ENCODE assay signal across 18 cellular contexts in genomic region chr5:160485364-160486010, GRCh38.
DNase-seq lines count a peak whose midpoint lies in the region; ATAC-seq, FAIRE-seq and TF ChIP-seq lines count a peak whose summit lies in the region.
"Had no signal": no experiment of that assay in that cellular context is flagged by ENCODE, and none has a peak within 500 bp of the region (broad histone marks: within the 10 kb centered on the region; RNA-seq: fewer than 3 reads in every experiment).

No MANE protein-coding gene starts in this region.

- no peak overlapping the region for H3K14ac ChIP-seq in H1 (ENCODE audit: insufficient read length)

- no peak overlapping the region for H2BK12ac ChIP-seq in H1 (ENCODE audit: low read depth, low read length)

- H3K79me2 ChIP-seq in H1 (ENCODE audit: control insufficient read depth in 1 of 2, insufficient read depth in 2 of 2, low read length in 2 of 2): no peaks in the 10 kb centered on the region

- 0 out of 2 replicates have a peak overlapping the region, but pooled peaks have one; percentile 19 for H3K27ac ChIP-seq in H1 (ENCODE audit: low read depth, low read length)
- H3K27ac ChIP-seq: dorsolateral prefrontal cortex, left lung had no signal

- TF ChIP-seq POLR2A in H1 (IDR thresholded peaks at IDR 0.05; ENCODE audit: control extremely low read depth in 1 of 2, low read depth in 2 of 2, low read length in 2 of 2): no peak

- no peak for FAIRE-seq in H1 (lab: Jason Lieb, UNC)
- FAIRE-seq: G401.6, urothelium cell line had no signal

- POLR2A ChIA-PET in T-cell (lab: Charles Lee): interaction anchor here (0.6 to 1.1 kb wide), 2 partner anchors 12 to 186 kb away, joined by 3 to 11 read pairs; no protein-coding TSS in a partner anchor
- POLR2A ChIA-PET in H1 (lab: Charles Lee; ENCODE audit: partially characterized antibody): interaction anchor here (0.6 kb wide), 1 partner anchor 15 kb away, joined by 3 read pairs; no protein-coding TSS in a partner anchor

- no peak for DNase-seq in natural killer cell treated with Interleukin-12 subunit alpha and Interleukin-12 subunit beta and Interleukin-15 and Interleukin-18, amount 100 ng/mL, for 72 hours (ENCODE audit: low spot score)
- DNase-seq in natural killer cell (no peak), T-cell (no peak), H1 (ENCODE audit: low read depth in 1 of 2, low spot score in 2 of 2) (no peak), HCEC 1CT (no peak)
- DNase-seq: activated CD4-positive, alpha-beta T cell treated with anti-CD3 and anti-CD28 coated beads for 1 hour; activated naive CD4-positive, alpha-beta T cell treated with anti-CD3 and anti-CD28 coated beads for 36 hours; aorta; dorsolateral prefrontal cortex; left lung; NCI-H187; NCI-H69 had no signal

- CTCF ChIA-PET in T-cell (lab: Charles Lee) (interaction anchor here in 1 of 2 donors (0.6 kb wide), 1 partner anchor 45 kb away, joined by 3 read pairs; no protein-coding TSS in a partner anchor), H1 (lab: Charles Lee; ENCODE audit: partially characterized antibody) (interaction anchor here (1.8 to 5.2 kb wide), 2 partner anchors 24 to 46 kb away, joined by 7 to 29 read pairs; no protein-coding TSS in a partner anchor)

- no peaks in the 10 kb centered on the region for H3K9me3 Mint-ChIP-seq in natural killer cell treated with Interleukin-12 subunit alpha and Interleukin-12 subunit beta and Interleukin-15 and Interleukin-18, amount 100 ng/mL, for 72 hours
- H3K9me3 Mint-ChIP-seq in natural killer cell: no peaks in the 10 kb centered on the region
- no peaks in the 10 kb centered on the region for H3K9me3 Mint-ChIP-seq in T-cell
- H3K9me3 Mint-ChIP-seq: activated naive CD4-positive, alpha-beta T cell treated with anti-CD3 and anti-CD28 coated beads for 36 hours; CD14-positive monocyte had no signal

- H3K4me2 ChIP-seq in H1 (ENCODE audit: insufficient read depth in 1 of 2, low read depth in 2 of 2, low read length in 2 of 2): peak overlapping the region; percentile 29; a peak in 2 of 4 replicates

- TF ChIP-seq EP300 in H1 (IDR thresholded peaks at IDR 0.05; ENCODE audit: borderline replicate concordance in 1 of 2, low read depth in 2 of 2, low read length in 2 of 2): no peak

- H3K23me2 ChIP-seq in H1 (ENCODE audit: low read depth, low read length): no peaks in the 10 kb centered on the region

- no peaks in the 10 kb centered on the region for H3K36me3 ChIP-seq in H1 (ENCODE audit: control insufficient read depth in 2 of 4, insufficient read depth in 4 of 4, low read length in 3 of 4)
- H3K36me3 ChIP-seq: HAP-1, left lung had no signal

- H2AFZ ChIP-seq in H1 (ENCODE audit: low read length): peak overlapping the region; percentile 79; the same call in 1 of the 2 replicates

- peak overlapping the region; percentile 77 for H3K4me3 Mint-ChIP-seq in natural killer cell treated with Interleukin-12 subunit alpha and Interleukin-12 subunit beta and Interleukin-15 and Interleukin-18, amount 100 ng/mL, for 72 hours
- no peak overlapping the region for H3K4me3 Mint-ChIP-seq in natural killer cell
- H3K4me3 Mint-ChIP-seq in T-cell: no peak overlapping the region
- H3K4me3 Mint-ChIP-seq: activated naive CD4-positive, alpha-beta T cell treated with anti-CD3 and anti-CD28 coated beads for 36 hours; CD14-positive monocyte had no signal

- peaks cover 2 to 12% (median 8%) of the 10 kb centered on the region in 4 experiments; a peak in 6 of 7 replicates for H3K4me1 ChIP-seq in H1 (replicated peaks in 1 of 4; ENCODE audit: control insufficient read depth in 3 of 4, insufficient read depth in 4 of 4, low read length in 3 of 4)
- H3K4me1 ChIP-seq: HAP-1, left lung had no signal

- WGBS in H1 (ENCODE audit: extremely low coverage in 1 of 2, insufficient coverage in 1 of 2, insufficient read length in 1 of 2, insufficient replicate concordance in 2 of 2, low coverage in 1 of 2, low lambda C conversion rate in 2 of 2, missing lambda C conversion rate in 1 of 2), 2 experiments: 41% methylated on average over 5 of the region's 5 CpGs; no CpG with 5 or more reads in 1 of the 2 experiments

- H2BK20ac ChIP-seq in H1 (ENCODE audit: low read length): peak overlapping the region; percentile 38; the same call in 1 of the 2 replicates

- peak overlapping the region; percentile 40 to 77 for H3K27ac Mint-ChIP-seq in natural killer cell treated with Interleukin-12 subunit alpha and Interleukin-12 subunit beta and Interleukin-15 and Interleukin-18, amount 100 ng/mL, for 72 hours
- H3K27ac Mint-ChIP-seq in natural killer cell (peak overlapping the region in 1 of 2 donors; percentile 72), T-cell (peak overlapping the region; percentile 79 to 83)
- H3K27ac Mint-ChIP-seq: activated naive CD4-positive, alpha-beta T cell treated with anti-CD3 and anti-CD28 coated beads for 36 hours; CD14-positive monocyte had no signal

- no peak overlapping the region for H3K9ac ChIP-seq in H1 (replicated peaks in 1 of 4; ENCODE audit: extremely low read depth in 1 of 4, low read depth in 3 of 4, low read length in 3 of 4)

- no peak overlapping the region for H2BK15ac ChIP-seq in H1 (ENCODE audit: low read length)

- peaks cover 32% of the 10 kb centered on the region for H3K36me3 Mint-ChIP-seq in natural killer cell treated with Interleukin-12 subunit alpha and Interleukin-12 subunit beta and Interleukin-15 and Interleukin-18, amount 100 ng/mL, for 72 hours
- H3K36me3 Mint-ChIP-seq in natural killer cell: no peaks in the 10 kb centered on the region
- peaks cover 13% of the 10 kb centered on the region for H3K36me3 Mint-ChIP-seq in T-cell
- H3K36me3 Mint-ChIP-seq: CD14-positive monocyte had no signal

- TF ChIP-seq CTCF in natural killer cell (IDR thresholded peaks at IDR 0.05) (no peak), H1 (IDR thresholded peaks at IDR 0.05; ENCODE audit: control extremely low read depth in 1 of 3, insufficient read depth in 1 of 3, low read depth in 1 of 3, low read length in 3 of 3) (no peak)

- no peak overlapping the region for H4K91ac ChIP-seq in H1 (replicated peaks; ENCODE audit: insufficient read length, low read length)

- ATAC-seq in natural killer cell treated with Interleukin-12 subunit alpha and Interleukin-12 subunit beta and Interleukin-15 and Interleukin-18, amount 100 ng/mL, for 72 hours: no peak
- ATAC-seq in natural killer cell: no peak
- no peak for ATAC-seq in T-cell (replicated peaks in 1 of 4)
- no peak for ATAC-seq in HG03520 (IDR thresholded peaks at IDR 0.05; ENCODE audit: unreplicated experiment)
- ATAC-seq in esophagus mucosa: no peak
- ATAC-seq: left lung had no signal

- no peaks in the 10 kb centered on the region for H3K79me1 ChIP-seq in H1 (ENCODE audit: low read depth, low read length)

- intact Hi-C loops in natural killer cell (cut with micrococcal nuclease): no loop called here

- no peak overlapping the region for H2BK120ac ChIP-seq in H1 (replicated peaks; ENCODE audit: low read depth, low read length)

- H3K23ac ChIP-seq in H1 (ENCODE audit: insufficient read length): no peak overlapping the region

- no peak overlapping the region for H2AK5ac ChIP-seq in H1 (ENCODE audit: low read depth, low read length)

- peak overlapping the region; percentile 76; the same call in 1 of the 2 replicates for H3K18ac ChIP-seq in H1 (ENCODE audit: extremely low read depth, low read length)

- H4K8ac ChIP-seq in H1 (ENCODE audit: extremely low read depth, insufficient read depth, low read length): no peak overlapping the region

- no peak overlapping the region for H2BK5ac ChIP-seq in H1 (ENCODE audit: low read depth, low read length)

- H4K5ac ChIP-seq in H1 (ENCODE audit: insufficient read length, low read depth, low read length): no peak overlapping the region

- no peak for TF ChIP-seq RAD21 in H1 (IDR thresholded peaks at IDR 0.05 in 1 of 2, conservative IDR thresholded peaks at IDR 0.05 in 1 of 2; ENCODE audit: low read depth in 2 of 2, low read length in 2 of 2)

- H3K4me3 ChIP-seq in H1 (ENCODE audit: extremely low read depth in 1 of 4, insufficient read depth in 2 of 4, low read depth in 3 of 4, low read length in 4 of 4): peak overlapping the region in 1 of 4 experiments; percentile 20; a peak in 1 of 8 replicates
- H3K4me3 ChIP-seq: dorsolateral prefrontal cortex, HAP-1, left lung had no signal

- H3K56ac ChIP-seq in H1 (replicated peaks; ENCODE audit: insufficient read length, low read depth, low read length): no peak overlapping the region

- H3K27me3 ChIP-seq in H1 (replicated peaks in 1 of 4; ENCODE audit: control insufficient read depth in 3 of 4, extremely low read depth in 1 of 4, insufficient read depth in 3 of 4, low read length in 3 of 4): no peaks in the 10 kb centered on the region
- H3K27me3 ChIP-seq: dorsolateral prefrontal cortex, left lung had no signal

- no peaks in the 10 kb centered on the region for H4K20me1 ChIP-seq in H1 (replicated peaks in 1 of 2; ENCODE audit: control insufficient read depth in 1 of 2, insufficient read depth in 2 of 2, low read length in 2 of 2)

- no peak overlapping the region for H3K4ac ChIP-seq in H1 (replicated peaks; ENCODE audit: insufficient read length, low read depth, low read length)

- no peaks in the 10 kb centered on the region for H3K27me3 Mint-ChIP-seq in natural killer cell treated with Interleukin-12 subunit alpha and Interleukin-12 subunit beta and Interleukin-15 and Interleukin-18, amount 100 ng/mL, for 72 hours
- H3K27me3 Mint-ChIP-seq in natural killer cell (ENCODE audit: low read depth in 2 of 2) (no peaks in the 10 kb centered on the region), T-cell (no peaks in the 10 kb centered on the region)

- H3K9me3 ChIP-seq in H1 (ENCODE audit: insufficient read depth in 2 of 2, low read depth in 1 of 2, low read length in 1 of 2): no peaks in the 10 kb centered on the region
- H3K9me3 ChIP-seq: HAP-1, left lung had no signal

- H3K4me1 Mint-ChIP-seq in natural killer cell treated with Interleukin-12 subunit alpha and Interleukin-12 subunit beta and Interleukin-15 and Interleukin-18, amount 100 ng/mL, for 72 hours (ENCODE audit: low read depth in 2 of 2): peaks cover 53 to 55% of the 10 kb centered on the region in 2 donors
- peaks cover 19 to 33% of the 10 kb centered on the region in 2 donors for H3K4me1 Mint-ChIP-seq in natural killer cell
- peaks cover 13 to 39% (median 35%) of the 10 kb centered on the region in 3 donors for H3K4me1 Mint-ChIP-seq in T-cell

TF ChIP-seq in H1, 55 proteins besides CTCF, POLR2A, EP300 and RAD21:
- TF ChIP-seq HDAC2 (IDR thresholded peaks at IDR 0.05; ENCODE audit: borderline replicate concordance in 1 of 2, low read depth in 2 of 2, low read length in 2 of 2) (no peak), ASH2L (IDR thresholded peaks at IDR 0.05; ENCODE audit: low read length) (no peak)
- TF ChIP-seq, protein P1, sequence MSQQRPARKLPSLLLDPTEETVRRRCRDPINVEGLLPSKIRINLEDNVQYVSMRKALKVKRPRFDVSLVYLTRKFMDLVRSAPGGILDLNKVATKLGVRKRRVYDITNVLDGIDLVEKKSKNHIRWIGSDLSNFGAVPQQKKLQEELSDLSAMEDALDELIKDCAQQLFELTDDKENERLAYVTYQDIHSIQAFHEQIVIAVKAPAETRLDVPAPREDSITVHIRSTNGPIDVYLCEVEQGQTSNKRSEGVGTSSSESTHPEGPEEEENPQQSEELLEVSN (IDR thresholded peaks at IDR 0.05): peak; percentile 62
